Comparison of ENCODE assay signal across 17 cellular contexts in genomic region chr3:194028434-194029004, GRCh38.
DNase-seq lines count a peak whose midpoint lies in the region; ATAC-seq, FAIRE-seq and TF ChIP-seq lines count a peak whose summit lies in the region.
"Had no signal": no experiment of that assay in that cellular context is flagged by ENCODE, and none has a peak within 500 bp of the region (broad histone marks: within the 10 kb centered on the region; RNA-seq: fewer than 3 reads in every experiment).

No MANE protein-coding gene starts in this region.

- H3K27me3 Mint-ChIP-seq in memory B cell, result peaks cover 5% of the 10 kb centered on the region

- H3F3A ChIP-seq in PC-9 (ENCODE audit: insufficient read depth, low read depth), result peaks cover 33% of the 10 kb centered on the region

- no peak for TF ChIP-seq POLR2A in GM12892 (IDR thresholded peaks at IDR 0.05; ENCODE audit: low read depth, low read length)

- BruUV-seq in PC-9 (replicated peaks; lab: Mats Ljungman, UMichigan), result no TSS peak

- peaks cover 52% of the 10 kb centered on the region for H3K4me1 ChIP-seq in PC-9 (replicated peaks; ENCODE audit: insufficient read depth)

- no peak overlapping the region for H3K4me3 ChIP-seq in PC-9

- no peak overlapping the region for H2AFZ ChIP-seq in PC-9

- POLR2A ChIA-PET in PC-9 (lab: Charles Lee; ENCODE audit: unreplicated experiment), result interaction anchor here (0.6 kb wide), 1 partner anchor 171 kb away, joined by 3 read pairs; no protein-coding TSS in a partner anchor

- no peaks in the 10 kb centered on the region for H3K9me3 Mint-ChIP-seq in memory B cell
- H3K9me3 Mint-ChIP-seq: CD4-positive, alpha-beta T cell had no signal

- no peaks in the 10 kb centered on the region for H4K20me1 ChIP-seq in PC-9 (ENCODE audit: insufficient read depth)

- H3K27me3 ChIP-seq in PC-9 (ENCODE audit: insufficient read depth, low read depth), result no peaks in the 10 kb centered on the region

- TF ChIP-seq CTCF in PC-9 (conservative IDR thresholded peaks at IDR 0.05), result no peak

- no peak overlapping the region; the same call in 1 of the 2 replicates for H3K27ac ChIP-seq in PC-9
- H3K27ac ChIP-seq: HL-60, KMS-11 had no signal

- H3K36me3 Mint-ChIP-seq in memory B cell, result no peaks in the 10 kb centered on the region

- H3K4me1 Mint-ChIP-seq in memory B cell, result peaks cover 30% of the 10 kb centered on the region

- H3K36me3 ChIP-seq in PC-9 (ENCODE audit: low read depth), result no peaks in the 10 kb centered on the region

- CTCF ChIA-PET in PC-9 (lab: Charles Lee), result interaction anchor here (0.6 kb wide), 1 partner anchor 240 kb away, joined by 7 read pairs; no protein-coding TSS in a partner anchor

- H3K79me2 ChIP-seq in PC-9 (ENCODE audit: low read depth), result no peaks in the 10 kb centered on the region

- peak; percentile 65 for ATAC-seq in memory B cell (ENCODE audit: low read depth)

- H3K4me2 ChIP-seq in PC-9, result 0 out of 2 replicates have a peak overlapping the region, but pooled peaks have one; percentile 40
- H3K4me2 ChIP-seq: KMS-11 had no signal

- no peaks in the 10 kb centered on the region for H3K9me2 ChIP-seq in PC-9 (ENCODE audit: insufficient read depth)

- intact Hi-C loops in PC-9 (cut with micrococcal nuclease; ENCODE audit: unreplicated experiment), result no loop called here

- H3K9me3 ChIP-seq in PC-9 (ENCODE audit: insufficient read depth, low read depth), result no peaks in the 10 kb centered on the region

- no peak overlapping the region for H3K27ac Mint-ChIP-seq in memory B cell
- H3K27ac Mint-ChIP-seq: CD4-positive, alpha-beta T cell had no signal

- H3K4me3 Mint-ChIP-seq in memory B cell, result no peak overlapping the region
- H3K4me3 Mint-ChIP-seq: CD4-positive, alpha-beta T cell had no signal

- no peak for DNase-seq in GM12892 (ENCODE audit: insufficient read length)
- no peak for DNase-seq in PC-9
- DNase-seq in memory B cell (ENCODE audit: low spot score in 2 of 2), result no peak
- no peak for DNase-seq in D341Med (ENCODE audit: low spot score)
- no peak for DNase-seq in NCI-H345 treated with DMSO at 0.1 percent for 48 hours (lab: John Stamatoyannopoulos, UW; ENCODE audit: unreplicated experiment)
- no peak for DNase-seq in amygdala (lab: John Stamatoyannopoulos, UW)
- no peak for DNase-seq in activated CD8-positive, alpha-beta memory T cell treated with anti-CD3 and anti-CD28 coated beads for 24 hours
- DNase-seq: ACHN; C1 segment of cervical spinal cord; CD4-positive, alpha-beta T cell; DMS153; DMS79 treated with DMSO at 0.1 percent for 48 hours; GDM1; HCEC 1CT had no signal

- FAIRE-seq in GM12892 (lab: Jason Lieb, UNC), result peak; percentile 70
- FAIRE-seq: D721Med had no signal
